8 cellular contexts compared by ENCODE assay signal in the genomic region with DNA sequence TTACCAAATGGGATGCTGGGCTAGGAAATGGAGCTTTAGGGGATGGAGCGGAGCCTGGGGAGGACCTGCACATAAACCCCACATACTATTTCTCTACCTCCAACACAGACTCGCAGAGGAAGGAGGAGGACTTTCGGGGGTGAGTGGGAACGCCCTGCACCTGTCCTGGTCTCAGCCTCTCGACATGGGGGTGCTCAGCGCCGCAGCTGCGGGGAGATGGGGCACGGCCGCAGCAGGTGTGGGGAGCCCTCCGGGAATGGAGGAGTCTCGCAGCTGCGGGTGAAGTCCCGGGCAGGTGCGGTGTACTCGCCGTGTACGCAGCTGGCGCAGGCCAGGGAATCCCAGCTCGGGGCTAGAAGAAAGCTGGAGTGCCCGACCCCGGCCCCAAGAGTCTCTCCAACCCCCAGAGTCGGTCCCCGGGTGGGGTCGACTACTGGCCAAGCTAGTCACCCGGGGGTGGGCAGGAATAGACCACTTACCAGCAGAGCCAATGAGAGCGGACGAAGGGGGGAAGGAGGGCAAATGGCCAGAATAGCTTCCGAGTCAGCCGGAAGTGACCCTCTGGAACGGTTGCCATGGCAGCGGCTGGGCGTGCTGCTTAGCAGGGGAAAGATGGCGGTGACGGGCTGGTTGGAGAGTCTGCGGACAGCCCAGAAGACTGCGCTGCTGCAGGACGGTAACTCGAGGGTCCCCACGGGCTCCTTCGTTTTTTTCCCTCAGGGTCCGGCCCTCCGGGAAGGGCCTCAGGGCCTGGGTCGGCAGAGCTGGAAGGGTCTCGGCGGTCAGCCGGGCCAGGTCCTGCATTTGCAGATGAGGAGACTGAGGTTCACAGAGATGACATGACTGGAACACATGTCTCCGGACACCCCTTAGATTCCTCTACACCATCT. TPM values are rescaled to one million over a fixed set of nuclear protein-coding genes. Genes with fewer than 3 reads are reported as not detected.
DNase-seq lines count a peak whose midpoint lies in the region; ATAC-seq, FAIRE-seq and TF ChIP-seq lines count a peak whose summit lies in the region.

DPCD (plus strand) TSS at position 597 of the 890 bp plus-strand sequence; CDS start at position 613, 16 bp downstream.
POLL (minus strand) TSS at position 533 of the 890 bp plus-strand sequence. CDS start 897 bp downstream, outside the sequence.

- no peak within 1 kb of the TSS for H3K27ac ChIP-seq in HUES64 (ENCODE audit: low read depth, low read length)
- H3K27ac ChIP-seq in OCI-LY1 (ENCODE audit: low read depth, low read length, poor library complexity, severe bottlenecking): no peak within 1 kb of the TSS

- peak; percentile 11 for FAIRE-seq in D721Med (lab: Jason Lieb, UNC)

- TF ChIP-seq CTCF in D721Med (IDR thresholded peaks at IDR 0.05; ENCODE audit: insufficient read depth, missing control alignments): no peak
- TF ChIP-seq CTCF in OCI-LY1 (IDR thresholded peaks at IDR 0.05; ENCODE audit: low read length): no peak

- H4K20me1 ChIP-seq in OCI-LY1 (ENCODE audit: insufficient read depth, low read length): no peaks in the 10 kb centered on the region

- peak; percentile 98 for ATAC-seq in GM21447 (IDR thresholded peaks at IDR 0.05; ENCODE audit: unreplicated experiment)

- H3K9ac ChIP-seq in HUES64 (ENCODE audit: low read depth, low read length): peak within 1 kb of the TSS; percentile 72
- peak within 1 kb of the TSS; percentile 77 for H3K9ac ChIP-seq in OCI-LY1 (ENCODE audit: low read length)

- H3K4me2 ChIP-seq in OCI-LY1 (ENCODE audit: low read length): peak within 1 kb of the TSS; percentile 72

- H3K9me3 ChIP-seq in HUES64 (ENCODE audit: insufficient read depth, low read depth, low read length) (no peaks in the 10 kb centered on the region), OCI-LY1 (ENCODE audit: low read length) (no peaks in the 10 kb centered on the region)

- H3K27me3 ChIP-seq in HUES64 (ENCODE audit: insufficient read depth, low read length) (no peaks in the 10 kb centered on the region), OCI-LY1 (ENCODE audit: insufficient read depth, low read length) (no peaks in the 10 kb centered on the region)

- H3K4me3 ChIP-seq in HUES64 (ENCODE audit: low read length) (peak within 1 kb of the TSS; percentile 89), OCI-LY1 (ENCODE audit: low read depth, low read length, poor library complexity, severe bottlenecking) (peak within 1 kb of the TSS; percentile 81)

- peak within 1 kb of the TSS; percentile 79; the same call in 1 of the 2 replicates for H2AFZ ChIP-seq in OCI-LY1 (ENCODE audit: low read length)

- no peaks in the 10 kb centered on the region for H3F3A ChIP-seq in OCI-LY1 (ENCODE audit: insufficient read depth, low read length)

- H3K36me3 ChIP-seq in HUES64 (ENCODE audit: insufficient read depth, low read length): peaks cover 29% of the 10 kb centered on the region
- peaks cover 4% of the 10 kb centered on the region; the same call in 1 of the 2 replicates for H3K36me3 ChIP-seq in OCI-LY1 (ENCODE audit: insufficient read depth, low read length)

- H3K9me2 ChIP-seq in OCI-LY1 (ENCODE audit: low read depth, low read length): no peaks in the 10 kb centered on the region

- H3K79me2 ChIP-seq in OCI-LY1 (ENCODE audit: insufficient read depth, low read length): no peaks in the 10 kb centered on the region

- under 1% methylated on average over 47 of the region's 48 CpGs for WGBS in HUES64

- DNase-seq in D721Med (ENCODE audit: insufficient read length, low spot score): peak; percentile 99
- DNase-seq in activated T-cell treated with anti-CD3 and anti-CD28 coated beads for 4 hours: peak; percentile 83
- peak; percentile 98 for DNase-seq in epidermal melanocyte (ENCODE audit: insufficient read length, low spot score)
- DNase-seq in middle frontal gyrus (ENCODE audit: extremely low spot score, low spot score): peak; percentile 95
- DNase-seq in stimulated activated CD8-positive, alpha-beta memory T cell treated with anti-CD3 and anti-CD28 coated beads, Interleukin-2, amount 100 ng/mL, for 1 hour (ENCODE audit: low read depth in 2 of 2): peak; percentile 80 to 82

- H3K4me1 ChIP-seq in HUES64 (ENCODE audit: insufficient read depth, low read length) (no peaks in the 10 kb centered on the region; the same call in 1 of the 2 replicates), OCI-LY1 (ENCODE audit: insufficient read depth, low read length, severe bottlenecking) (peaks cover 17% of the 10 kb centered on the region)

RNA-seq across cellular contexts. Expression of gene DPCD, which starts in this region (rescaled TPM):
- polyA plus RNA-seq in HUES64 (2013, experiment 1 of 2): 25.2 TPM
- polyA plus RNA-seq in HUES64 (2013, experiment 2 of 2): 26.9 TPM

RNA-seq across cellular contexts. Expression of gene POLL, which starts in this region (rescaled TPM):
- 17.2 TPM for polyA plus RNA-seq in HUES64 (2013, experiment 1 of 2)
- polyA plus RNA-seq in HUES64 (2013, experiment 2 of 2): 18.5 TPM
